8 cellular contexts compared by ENCODE assay signal in the genomic region with DNA sequence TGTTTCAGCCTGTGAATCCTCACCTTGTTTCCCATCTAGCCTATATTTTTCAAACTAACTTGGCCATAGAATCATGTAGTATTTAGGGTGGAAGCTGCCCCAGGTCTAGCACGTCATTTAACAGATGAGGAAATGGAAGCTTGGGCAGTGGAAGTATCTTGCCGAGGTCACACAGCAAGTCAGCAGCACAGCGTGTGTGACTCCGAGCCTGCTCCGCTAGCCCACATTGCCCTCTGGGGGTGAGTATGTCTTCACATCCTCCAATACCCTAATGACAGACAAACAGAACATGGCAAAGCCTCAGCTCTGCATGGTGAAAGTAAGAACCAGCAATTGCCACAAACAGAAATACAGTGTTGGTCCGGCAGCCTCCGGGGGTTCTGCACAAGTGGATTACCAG. TPM values are rescaled to one million over a fixed set of nuclear protein-coding genes. Genes with fewer than 3 reads are reported as not detected.
DNase-seq lines count a peak whose midpoint lies in the region; ATAC-seq and TF ChIP-seq lines count a peak whose summit lies in the region.

No MANE protein-coding gene starts in this region.

- H3K4me2 ChIP-seq in KMS-11 (no peak overlapping the region), GM23248 (ENCODE audit: unreplicated experiment) (no peak overlapping the region)

- H3K4me3 ChIP-seq in KMS-11 (IDR thresholded peaks at IDR 0.05; ENCODE audit: insufficient read depth, low read depth, low read length) (no peak overlapping the region), esophagus squamous epithelium (no peak overlapping the region), GM23248 (no peak overlapping the region)

- H4K20me1 ChIP-seq in KMS-11 (ENCODE audit: insufficient read depth) = no peaks in the 10 kb centered on the region
- no peaks in the 10 kb centered on the region for H4K20me1 ChIP-seq in GM23248 (ENCODE audit: insufficient read depth)

- H3K27ac ChIP-seq in KMS-11 (no peak overlapping the region), esophagus squamous epithelium (peak overlapping the region in 2 of 4 donors; percentile 14 to 55), GM23248 (no peak overlapping the region)

- ATAC-seq in HG02623 (IDR thresholded peaks at IDR 0.05; ENCODE audit: unreplicated experiment) = no peak

- WGBS in esophagus squamous epithelium, 2 donors = 53 to 65% methylated on average over 6 to 7 of the region's 7 CpGs
- 81 to 84% methylated on average over 7 of the region's 7 CpGs for WGBS in GM23248 (ENCODE audit: low coverage in 1 of 2, low lambda C conversion rate in 2 of 2, missing lambda C conversion rate in 2 of 2), 2 experiments

- no peaks in the 10 kb centered on the region for H3K79me2 ChIP-seq in KMS-11 (ENCODE audit: insufficient read depth, low read depth)
- H3K79me2 ChIP-seq in GM23248 (ENCODE audit: insufficient read depth) = no peaks in the 10 kb centered on the region

- H3K9ac ChIP-seq in KMS-11 (no peak overlapping the region), GM23248 (no peak overlapping the region)

- peaks cover 27% of the 10 kb centered on the region for H3K4me1 ChIP-seq in KMS-11 (ENCODE audit: low read depth, poor library complexity, severe bottlenecking)
- peaks cover 0 to 12% (median 0%) of the 10 kb centered on the region in 3 donors for H3K4me1 ChIP-seq in esophagus squamous epithelium
- no peaks in the 10 kb centered on the region for H3K4me1 ChIP-seq in GM23248 (ENCODE audit: insufficient read depth)

- H3K27me3 ChIP-seq in KMS-11 (ENCODE audit: insufficient read depth, low read depth) (no peaks in the 10 kb centered on the region), esophagus squamous epithelium (peaks cover 0 to 53% (median 0%) of the 10 kb centered on the region in 4 donors), GM23248 (replicated peaks; ENCODE audit: insufficient read depth) (peaks cover 82% of the 10 kb centered on the region)

- no peaks in the 10 kb centered on the region for H3K9me2 ChIP-seq in GM23248 (ENCODE audit: insufficient read depth)

- H3K9me3 ChIP-seq in esophagus squamous epithelium = no peaks in the 10 kb centered on the region
- H3K9me3 ChIP-seq in GM23248 (ENCODE audit: low read depth) = no peaks in the 10 kb centered on the region

- peak overlapping the region; percentile 53 for H2AFZ ChIP-seq in KMS-11 (ENCODE audit: low read depth)
- H2AFZ ChIP-seq in GM23248 = no peak overlapping the region

- TF ChIP-seq CTCF in GM13977 (IDR thresholded peaks at IDR 0.05; ENCODE audit: extremely low read depth, insufficient read depth, missing control alignments) (peak; percentile 61), KMS-11 (conservative IDR thresholded peaks at IDR 0.05; ENCODE audit: low read depth, low read length) (peak; percentile 66), esophagus squamous epithelium (IDR thresholded peaks at IDR 0.05) (peak; percentile 11 to 40 (median 28))

- in situ Hi-C loops in GM13977 (cut with MboI; ENCODE audit: low pct_unique_long_range_greater_than_20kb, low sequenced_read_pairs, unreplicated experiment) = loop anchor here (5.0 kb wide), 1 partner anchor 66 kb away; no protein-coding TSS in a partner anchor
- in situ Hi-C loops in GM23248 (cut with MboI) = loop anchor here (10.0 to 25.0 kb wide), 3 partner anchors 284 to 606 kb away; a partner anchor contains a TSS

- intact Hi-C loops in esophagus squamous epithelium (cut with DNase I) (no loop called here), posterior vena cava (cut with DNase I) (no loop called here)

- DNase-seq in GM13977 (ENCODE audit: low spot score) (peak; percentile 41), esophagus squamous epithelium (lab: John Stamatoyannopoulos, UW) (peak; percentile 31), posterior vena cava (ENCODE audit: low spot score) (peak; percentile 87), GM23248 (no peak), NCI-H187 treated with DMSO at 0.1 percent for 48 hours (lab: John Stamatoyannopoulos, UW) (no peak)
- peak; percentile 50 to 57 for DNase-seq in activated CD4-positive, alpha-beta T cell treated with anti-CD3 and anti-CD28 coated beads for 4 hours

- no peaks in the 10 kb centered on the region for H3F3A ChIP-seq in GM23248 (ENCODE audit: insufficient read depth)

- no peak for TF ChIP-seq POLR2A in esophagus squamous epithelium (IDR thresholded peaks at IDR 0.05)

- H3K36me3 ChIP-seq in KMS-11 (ENCODE audit: insufficient read depth) (no peaks in the 10 kb centered on the region), esophagus squamous epithelium (no peaks in the 10 kb centered on the region), GM23248 (ENCODE audit: low read depth) (no peaks in the 10 kb centered on the region)

RNA-seq across cellular contexts. Expression of a gene that starts 2.2 kb away (rescaled TPM):
- total RNA-seq in esophagus squamous epithelium (1 to 10 TPM in 2 of 4 donors, under 1 TPM in 2; 0.61 to 2.5 (median 0.93) TPM), posterior vena cava (1 to 10 TPM; 1.9 to 2.1 TPM)
- not detected in 2 replicates for total RNA-seq in GM23248 (2014; rRNA removed; shearing (Covaris generic))
- polyA plus RNA-seq in GM23248 (2016; fragmentation: Nextera tagmentation; extraction: Ambion mirVana) = not detected in 2 replicates

RNA-seq across cellular contexts. Expression of a gene that starts 14.7 kb away (rescaled TPM):
- total RNA-seq in esophagus squamous epithelium (1 to 10 TPM in 3 of 4 donors, under 1 TPM in 1; 0.40 to 6.0 (median 1.9) TPM), posterior vena cava (1 to 10 TPM; 1.7 to 2.5 TPM)
- not detected in 2 replicates for total RNA-seq in GM23248 (2014; rRNA removed; shearing (Covaris generic))
- polyA plus RNA-seq in GM23248 (2016; fragmentation: Nextera tagmentation; extraction: Ambion mirVana) = not detected in 2 replicates

RNA-seq across cellular contexts. Expression of a gene that starts 38.5 kb away (rescaled TPM):
- 1 to 10 TPM in 2 of 4 donors, under 1 TPM in 1, not detected in 1; 0.48 to 1.5 (median 1.1) TPM for total RNA-seq in esophagus squamous epithelium
- total RNA-seq in posterior vena cava = 1 to 10 TPM; 2.0 to 2.4 TPM
- total RNA-seq in GM23248 (2014; rRNA removed; shearing (Covaris generic)) = not detected in 2 replicates
- polyA plus RNA-seq in GM23248 (2016; fragmentation: Nextera tagmentation; extraction: Ambion mirVana) = not detected in 2 replicates

Comparison
In these comparisons a context has a peak if more than half of its experiments do, and no peak if none do; other contexts are left out.
1. DNase-seq: peak in GM13977 (single experiment), activated CD4-positive, alpha-beta T cell treated with anti-CD3 and anti-CD28 coated beads for 4 hours (2 of 2), esophagus squamous epithelium (single experiment) and posterior vena cava (single experiment); none in GM23248 (single experiment) and NCI-H187 treated with DMSO at 0.1 percent for 48 hours (single experiment).
2. Peak in every context shown above with its lines, with median percentiles within 50 percentile points of each other: CTCF ChIP-seq.